Comparison of ENCODE assay signal across 1 cellular context in the genomic region with DNA sequence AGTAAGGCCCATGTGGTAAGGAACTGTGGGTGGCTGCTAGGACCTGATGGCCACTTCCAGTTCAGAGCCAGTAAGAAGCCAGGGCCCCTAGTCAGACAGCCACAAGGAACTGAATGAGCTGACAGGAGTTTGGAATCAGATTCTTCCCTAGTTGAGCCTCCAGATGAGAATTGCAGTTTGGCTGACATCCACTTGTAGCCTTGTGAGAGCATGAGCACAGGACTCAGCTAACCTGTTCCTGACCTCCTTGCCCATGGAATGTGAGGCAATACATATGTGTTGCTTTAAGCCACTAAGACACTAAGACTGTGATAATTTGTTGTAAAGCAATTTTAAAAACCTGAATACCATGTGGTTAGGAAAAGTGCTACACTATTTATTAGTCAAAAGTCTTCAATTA.
TF ChIP-seq lines count a peak whose summit lies in the region.

No MANE protein-coding gene starts in this region.

TF ChIP-seq in K562, 482 proteins besides CTCF, POLR2A, EP300 and RAD21:
- TF ChIP-seq, protein P1, sequence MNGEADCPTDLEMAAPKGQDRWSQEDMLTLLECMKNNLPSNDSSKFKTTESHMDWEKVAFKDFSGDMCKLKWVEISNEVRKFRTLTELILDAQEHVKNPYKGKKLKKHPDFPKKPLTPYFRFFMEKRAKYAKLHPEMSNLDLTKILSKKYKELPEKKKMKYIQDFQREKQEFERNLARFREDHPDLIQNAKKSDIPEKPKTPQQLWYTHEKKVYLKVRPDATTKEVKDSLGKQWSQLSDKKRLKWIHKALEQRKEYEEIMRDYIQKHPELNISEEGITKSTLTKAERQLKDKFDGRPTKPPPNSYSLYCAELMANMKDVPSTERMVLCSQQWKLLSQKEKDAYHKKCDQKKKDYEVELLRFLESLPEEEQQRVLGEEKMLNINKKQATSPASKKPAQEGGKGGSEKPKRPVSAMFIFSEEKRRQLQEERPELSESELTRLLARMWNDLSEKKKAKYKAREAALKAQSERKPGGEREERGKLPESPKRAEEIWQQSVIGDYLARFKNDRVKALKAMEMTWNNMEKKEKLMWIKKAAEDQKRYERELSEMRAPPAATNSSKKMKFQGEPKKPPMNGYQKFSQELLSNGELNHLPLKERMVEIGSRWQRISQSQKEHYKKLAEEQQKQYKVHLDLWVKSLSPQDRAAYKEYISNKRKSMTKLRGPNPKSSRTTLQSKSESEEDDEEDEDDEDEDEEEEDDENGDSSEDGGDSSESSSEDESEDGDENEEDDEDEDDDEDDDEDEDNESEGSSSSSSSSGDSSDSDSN (IDR thresholded peaks at IDR 0.05; ENCODE audit: borderline replicate concordance in 1 of 2, low read depth in 2 of 2, low read length in 2 of 2) = no peak
- TF ChIP-seq TRIM24 (IDR thresholded peaks at IDR 0.05) = no peak
- no peak for TF ChIP-seq ZNF318 (IDR thresholded peaks at IDR 0.05; ENCODE audit: borderline replicate concordance in 1 of 2, low read depth in 1 of 2)
- no peak for TF ChIP-seq SREBF1 (IDR thresholded peaks at IDR 0.05; ENCODE audit: borderline replicate concordance, low read depth, low read length)
- TF ChIP-seq WHSC1 (IDR thresholded peaks at IDR 0.05; ENCODE audit: low read length) = no peak
- TF ChIP-seq NR1H2 (CRISPR knock-in tag; IDR thresholded peaks at IDR 0.05) = no peak
- no peak for TF ChIP-seq ZNF212 (CRISPR knock-in tag; IDR thresholded peaks at IDR 0.05)
- no peak for TF ChIP-seq ZSCAN29 (IDR thresholded peaks at IDR 0.05)
